In the genomic region with DNA sequence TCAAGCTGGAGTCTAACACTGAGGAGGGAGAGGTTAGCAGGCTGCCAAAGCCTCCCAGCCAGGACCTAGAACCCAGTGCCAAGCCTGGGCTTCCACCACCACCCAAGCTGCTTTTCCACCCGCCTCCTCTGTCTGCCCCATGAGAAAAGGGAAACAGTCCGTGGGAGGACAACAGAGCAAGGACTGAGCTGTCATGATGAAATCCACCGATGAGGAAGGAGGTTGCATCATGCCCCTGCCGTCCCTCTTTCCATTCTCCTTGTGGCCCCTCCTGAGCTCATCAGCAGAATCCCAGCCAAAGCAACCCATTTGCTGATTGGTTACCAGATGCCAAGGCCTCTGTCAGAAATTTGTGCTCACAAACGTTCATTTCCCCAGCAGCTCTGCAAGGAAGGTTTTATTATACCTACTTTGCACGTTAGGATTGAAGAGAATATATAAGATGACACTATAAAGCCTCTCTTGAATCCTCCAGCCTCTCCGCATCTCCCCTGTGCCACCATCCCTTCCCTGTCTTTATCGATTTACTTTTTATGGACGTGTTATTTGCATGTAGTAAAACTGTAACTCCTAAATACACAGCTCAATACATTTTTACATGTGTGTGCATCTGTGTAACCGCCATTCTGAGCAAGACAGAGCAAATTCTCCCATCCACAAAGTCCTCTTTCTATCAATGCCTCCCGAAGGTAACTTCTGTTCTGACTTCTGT, we compare ENCODE assay signal across 11 cellular contexts. TPM values are rescaled to one million over a fixed set of nuclear protein-coding genes. Genes with fewer than 3 reads are reported as not detected.
DNase-seq lines count a peak whose midpoint lies in the region; ATAC-seq and TF ChIP-seq lines count a peak whose summit lies in the region.
"Had no signal": no experiment of that assay in that cellular context is flagged by ENCODE, and none has a peak within 500 bp of the region (broad histone marks: within the 10 kb centered on the region; RNA-seq: fewer than 3 reads in every experiment).

No MANE protein-coding gene starts in this region.

- H3K27ac Mint-ChIP-seq in progenitor cell of endocrine pancreas = peak overlapping the region; percentile 95
- H3K27ac Mint-ChIP-seq: effector memory CD8-positive, alpha-beta T cell had no signal

- no peaks in the 10 kb centered on the region for H3K36me3 Mint-ChIP-seq in progenitor cell of endocrine pancreas (ENCODE audit: insufficient read depth)

- H3K27me3 ChIP-seq in Peyer's patch = no peaks in the 10 kb centered on the region

- H3K4me3 Mint-ChIP-seq in progenitor cell of endocrine pancreas (ENCODE audit: low read depth) = no peak overlapping the region
- H3K4me3 Mint-ChIP-seq: effector memory CD8-positive, alpha-beta T cell had no signal

- peak overlapping the region in 1 of 4 donors; percentile 13 for H3K27ac ChIP-seq in Peyer's patch

- H3K36me3 ChIP-seq in Peyer's patch = no peaks in the 10 kb centered on the region

- TF ChIP-seq CTCF in Peyer's patch (IDR thresholded peaks at IDR 0.05) (no peak), fibroblast of mammary gland (conservative IDR thresholded peaks at IDR 0.05; ENCODE audit: control insufficient read depth, insufficient read depth, low read depth, low read length) (no peak), progenitor cell of endocrine pancreas (IDR thresholded peaks at IDR 0.05; ENCODE audit: unreplicated experiment) (no peak)

- no peak for TF ChIP-seq POLR2A in Peyer's patch (IDR thresholded peaks at IDR 0.05)

- DNase-seq in GDM1 (lab: John Stamatoyannopoulos, UW) = peak; percentile 42
- DNase-seq in Peyer's patch = peak in 2 of 3 donors; percentile 47 to 56
- DNase-seq in fibroblast of mammary gland (ENCODE audit: low read depth) = peak; percentile 89
- no peak for DNase-seq in progenitor cell of endocrine pancreas (ENCODE audit: low spot score, unreplicated experiment)
- DNase-seq in SK-N-DZ (ENCODE audit: low spot score) = no peak
- DNase-seq: effector memory CD8-positive, alpha-beta T cell; NCI-H1417 treated with DMSO at 0.1 percent for 48 hours had no signal

- no peaks in the 10 kb centered on the region for H3K9me3 Mint-ChIP-seq in progenitor cell of endocrine pancreas (ENCODE audit: low read depth)

- peaks cover 68% of the 10 kb centered on the region for H3K4me1 Mint-ChIP-seq in progenitor cell of endocrine pancreas (ENCODE audit: low read depth)

- H3K4me1 ChIP-seq in Peyer's patch = peaks cover 0 to 17% (median 0%) of the 10 kb centered on the region in 4 donors

- ATAC-seq in HG03025 (IDR thresholded peaks at IDR 0.05; ENCODE audit: low FRiP score, unreplicated experiment) (no peak), GM21576 (IDR thresholded peaks at IDR 0.05; ENCODE audit: unreplicated experiment) (no peak), GM21360 (IDR thresholded peaks at IDR 0.05; ENCODE audit: unreplicated experiment) (no peak)
- ATAC-seq: effector memory CD8-positive, alpha-beta T cell had no signal

- H3K4me3 ChIP-seq in Peyer's patch = no peak overlapping the region
- no peak overlapping the region for H3K4me3 ChIP-seq in fibroblast of mammary gland (ENCODE audit: control insufficient read depth, low read depth, low read length)

- H3K9me3 ChIP-seq in Peyer's patch = no peaks in the 10 kb centered on the region

- no peaks in the 10 kb centered on the region for H3K27me3 Mint-ChIP-seq in progenitor cell of endocrine pancreas

RNA-seq across cellular contexts. Expression of gene SERPINA1, which starts 6.3 kb away (rescaled TPM):
- total RNA-seq in Peyer's patch (1,000 to 10,000 TPM in 1 of 4 donors, 100 to 1,000 TPM in 3; 102 to 1,757 (median 637) TPM), progenitor cell of endocrine pancreas (411 and 431 TPM in 2 replicates)
- not detected in 2 replicates for polyA plus RNA-seq in SK-N-DZ (2014; cell fraction: cytosol; rRNA removed)
- not detected in 2 replicates for polyA plus RNA-seq in SK-N-DZ (2014; cell fraction: nucleus; rRNA removed)
- total RNA-seq: myocyte had no signal

RNA-seq across cellular contexts. Expression of gene SERPINA2, which starts 28.3 kb away (rescaled TPM):
- total RNA-seq in Peyer's patch (not detected), progenitor cell of endocrine pancreas (not detected in 2 replicates)
- polyA plus RNA-seq in SK-N-DZ (2014; cell fraction: cytosol; rRNA removed) = not detected in 2 replicates
- polyA plus RNA-seq in SK-N-DZ (2014; cell fraction: nucleus; rRNA removed) = not detected in 2 replicates
- total RNA-seq: myocyte had no signal

RNA-seq across cellular contexts. Expression of gene SERPINA11, which starts 57.9 kb away (rescaled TPM):
- total RNA-seq in Peyer's patch (1 to 10 TPM in 1 of 4 donors, not detected in 3; 1.1 TPM), progenitor cell of endocrine pancreas (0.47 and 0.89 TPM in 2 replicates)
- polyA plus RNA-seq in SK-N-DZ (2014; cell fraction: cytosol; rRNA removed) = not detected in 2 replicates
- polyA plus RNA-seq in SK-N-DZ (2014; cell fraction: nucleus; rRNA removed) = not detected in 2 replicates
- total RNA-seq: myocyte had no signal

Comparison
In these comparisons a context has a peak if more than half of its experiments do, and no peak if none do; other contexts are left out.
1. DNase-seq: peak in GDM1 (single experiment), Peyer's patch (2 of 3) and fibroblast of mammary gland (single experiment); none in progenitor cell of endocrine pancreas (single experiment) and SK-N-DZ (single experiment).